In the genomic region with DNA sequence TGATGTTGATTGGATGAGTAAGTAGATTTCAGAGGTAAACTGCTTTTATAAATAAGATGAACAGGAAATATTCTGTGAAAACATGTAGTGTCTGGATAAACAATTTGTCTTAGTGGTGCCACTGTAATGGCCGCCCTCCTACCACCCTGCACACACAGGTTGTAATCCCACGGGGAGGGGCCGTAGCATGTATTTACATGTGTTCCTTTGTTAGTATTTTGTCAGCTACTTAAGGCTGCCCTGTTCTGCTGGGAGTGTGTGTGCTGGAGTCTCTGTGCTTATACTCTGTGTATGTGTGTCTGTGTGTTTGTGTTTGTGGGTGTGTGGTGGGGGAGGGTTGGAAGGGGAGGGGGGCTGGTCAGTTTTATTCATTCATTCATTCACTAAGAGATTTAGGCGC, we compare ENCODE assay signal across 15 cellular contexts. TPM values are rescaled to one million over a fixed set of nuclear protein-coding genes. Genes with fewer than 3 reads are reported as not detected.
A peak's percentile ranks its signal among the peaks of the same experiment; 100 is the strongest.
DNase-seq lines count a peak whose midpoint lies in the region; ATAC-seq, FAIRE-seq and TF ChIP-seq lines count a peak whose summit lies in the region.
"Had no signal": no experiment of that assay in that cellular context is flagged by ENCODE, and none has a peak within 500 bp of the region (broad histone marks: within the 10 kb centered on the region; RNA-seq: fewer than 3 reads in every experiment).

No MANE protein-coding gene starts in this region.

- H3K9me3 Mint-ChIP-seq in stimulated activated naive CD8-positive, alpha-beta T cell treated with anti-CD3 and anti-CD28 coated beads, Interleukin-15, Interleukin-2, amounts not matched to agents 100 ng/mL and 50 ng/mL, for 24 hours = no peaks in the 10 kb centered on the region
- no peaks in the 10 kb centered on the region for H3K9me3 Mint-ChIP-seq in activated CD8-positive, alpha-beta T cell treated with anti-CD3 and anti-CD28 coated beads for 36 hours

- H3K79me2 ChIP-seq in SK-N-SH (ENCODE audit: insufficient read depth) = peaks cover 30% of the 10 kb centered on the region; the same call in 1 of the 2 replicates

- H3F3A ChIP-seq in SK-N-SH (replicated peaks; ENCODE audit: insufficient read depth) = peaks cover 9% of the 10 kb centered on the region

- H3K9ac ChIP-seq in kidney (ENCODE audit: low read length in 2 of 2) = peak overlapping the region in 1 of 2 donors; percentile 4
- no peak overlapping the region for H3K9ac ChIP-seq in SK-N-SH

- H3K4me1 Mint-ChIP-seq in stimulated activated naive CD8-positive, alpha-beta T cell treated with anti-CD3 and anti-CD28 coated beads, Interleukin-15, Interleukin-2, amounts not matched to agents 100 ng/mL and 50 ng/mL, for 24 hours (ENCODE audit: low read depth) = peaks cover 74% of the 10 kb centered on the region
- H3K4me1 Mint-ChIP-seq in activated CD8-positive, alpha-beta T cell treated with anti-CD3 and anti-CD28 coated beads for 36 hours (ENCODE audit: low read depth) = peaks cover 71% of the 10 kb centered on the region

- no peak overlapping the region for H2AFZ ChIP-seq in SK-N-SH (ENCODE audit: low read depth)

- TF ChIP-seq EP300 in SK-N-SH (IDR thresholded peaks at IDR 0.05; ENCODE audit: borderline replicate concordance in 1 of 2, low read depth in 1 of 2, low read length in 1 of 2) = no peak

- no peak overlapping the region for H3K4me2 ChIP-seq in SK-N-SH

- CTCF ChIA-PET in activated CD8-positive, alpha-beta T cell treated with anti-CD3 and anti-CD28 coated beads for 36 hours (lab: Charles Lee) = interaction anchor here (1.9 kb wide), 1 partner anchor 30 kb away, joined by 7 read pairs; no protein-coding TSS in a partner anchor
- CTCF ChIA-PET in SK-N-SH (lab: Yijun Ruan, JAX) = interaction anchor here (1.8 kb wide), 1 partner anchor 29 kb away, joined by 5 read pairs; no protein-coding TSS in a partner anchor

- H3K9me3 ChIP-seq in kidney (ENCODE audit: control insufficient read depth in 1 of 2, low read length in 2 of 2) = no peaks in the 10 kb centered on the region
- no peaks in the 10 kb centered on the region for H3K9me3 ChIP-seq in SK-N-SH

- POLR2A ChIA-PET in activated CD8-positive, alpha-beta T cell treated with anti-CD3 and anti-CD28 coated beads for 36 hours (lab: Charles Lee) = no interaction called here
- POLR2A ChIA-PET in SK-N-SH (lab: Yijun Ruan, JAX) = no interaction called here

- no peak for TF ChIP-seq RAD21 in SK-N-SH (IDR thresholded peaks at IDR 0.05; ENCODE audit: low read length)

- H3K4me3 ChIP-seq in kidney (ENCODE audit: low read length in 2 of 2) = no peak overlapping the region
- H3K4me3 ChIP-seq in urinary bladder (ENCODE audit: low read depth, low read length) = no peak overlapping the region
- H3K4me3 ChIP-seq in SK-N-SH (ENCODE audit: low read depth in 2 of 2, low read length in 1 of 2) = no peak overlapping the region
- H3K4me3 ChIP-seq: lung had no signal

- H3K4me1 ChIP-seq in kidney (ENCODE audit: control insufficient read depth in 1 of 2, insufficient read depth in 1 of 2, low read depth in 1 of 2, low read length in 2 of 2) = peaks cover 23 to 60% of the 10 kb centered on the region in 2 donors
- H3K4me1 ChIP-seq in urinary bladder (ENCODE audit: insufficient read depth) = peaks cover 6% of the 10 kb centered on the region
- peaks cover 9 to 18% of the 10 kb centered on the region in 2 experiments; a peak in 3 of 4 replicates for H3K4me1 ChIP-seq in SK-N-SH (ENCODE audit: control insufficient read depth in 1 of 2, insufficient read depth in 2 of 2, low read depth in 1 of 2, low read length in 1 of 2)

- H3K36me3 ChIP-seq in kidney (ENCODE audit: control insufficient read depth in 1 of 2, insufficient read depth in 2 of 2, low read length in 2 of 2) (no peaks in the 10 kb centered on the region), urinary bladder (ENCODE audit: insufficient read depth) (no peaks in the 10 kb centered on the region), SK-N-SH (replicated peaks in 1 of 2; ENCODE audit: control insufficient read depth in 1 of 2, insufficient read depth in 2 of 2, low read length in 1 of 2) (no peaks in the 10 kb centered on the region)

- no peak overlapping the region for H3K4me3 Mint-ChIP-seq in stimulated activated naive CD8-positive, alpha-beta T cell treated with anti-CD3 and anti-CD28 coated beads, Interleukin-15, Interleukin-2, amounts not matched to agents 100 ng/mL and 50 ng/mL, for 24 hours
- H3K4me3 Mint-ChIP-seq in activated CD8-positive, alpha-beta T cell treated with anti-CD3 and anti-CD28 coated beads for 36 hours = no peak overlapping the region

- no peaks in the 10 kb centered on the region; the same call in 1 of the 2 replicates for H4K20me1 ChIP-seq in SK-N-SH (ENCODE audit: insufficient read depth)

- no peak for DNase-seq in stimulated activated naive CD8-positive, alpha-beta T cell treated with anti-CD3 and anti-CD28 coated beads, Interleukin-15, Interleukin-2, amounts not matched to agents 100 U/mL and 50 U/mL, for 24 hours
- DNase-seq in activated CD8-positive, alpha-beta T cell treated with anti-CD3 and anti-CD28 coated beads for 36 hours = peak; percentile 28
- no peak for DNase-seq in kidney
- DNase-seq in NCI-H524 (lab: John Stamatoyannopoulos, UW) = no peak
- no peak for DNase-seq in GM19238 (ENCODE audit: insufficient read length, low spot score)
- no peak for DNase-seq in SK-N-SH
- DNase-seq: activated T-cell treated with anti-CD3 and anti-CD28 coated beads, Interleukin-2, amount 50 U/mL, for 1 hour; Calu3; NCI-H1092 treated with DMSO at 0.1 percent for 48 hours; OCI-M1; T-helper 9 cell had no signal

- H3K9me2 ChIP-seq in SK-N-SH = no peaks in the 10 kb centered on the region

- no peaks in the 10 kb centered on the region for H3K36me3 Mint-ChIP-seq in stimulated activated naive CD8-positive, alpha-beta T cell treated with anti-CD3 and anti-CD28 coated beads, Interleukin-15, Interleukin-2, amounts not matched to agents 100 ng/mL and 50 ng/mL, for 24 hours (ENCODE audit: low read depth)
- peaks cover 5% of the 10 kb centered on the region for H3K36me3 Mint-ChIP-seq in activated CD8-positive, alpha-beta T cell treated with anti-CD3 and anti-CD28 coated beads for 36 hours (ENCODE audit: low read depth)

- H3K27ac ChIP-seq in kidney (ENCODE audit: low read depth in 2 of 2, low read length in 2 of 2) (peak overlapping the region; percentile 9 to 23), urinary bladder (ENCODE audit: low read depth) (peak overlapping the region; percentile 1), SK-N-SH (ENCODE audit: low read depth in 2 of 2, low read length in 1 of 2) (no peak overlapping the region)
- H3K27ac ChIP-seq: HL-60 had no signal

- peak overlapping the region; percentile 73 for H3K27ac Mint-ChIP-seq in stimulated activated naive CD8-positive, alpha-beta T cell treated with anti-CD3 and anti-CD28 coated beads, Interleukin-15, Interleukin-2, amounts not matched to agents 100 ng/mL and 50 ng/mL, for 24 hours
- peak overlapping the region; percentile 67 for H3K27ac Mint-ChIP-seq in activated CD8-positive, alpha-beta T cell treated with anti-CD3 and anti-CD28 coated beads for 36 hours

- WGBS in urinary bladder = 77% methylated on average over 4 of the region's 4 CpGs
- WGBS in SK-N-SH (ENCODE audit: low lambda C conversion rate) = 98% methylated on average over 4 of the region's 4 CpGs

- H3K27me3 ChIP-seq in SK-N-SH (ENCODE audit: insufficient read depth) = no peaks in the 10 kb centered on the region

- no peak for FAIRE-seq in kidney (lab: Jason Lieb, UNC)

- intact Hi-C loops in activated CD8-positive, alpha-beta T cell treated with anti-CD3 and anti-CD28 coated beads for 36 hours (cut with micrococcal nuclease) = no loop called here
- intact Hi-C loops in kidney (cut with DNase I) = no loop called here

- no peaks in the 10 kb centered on the region for H3K27me3 Mint-ChIP-seq in stimulated activated naive CD8-positive, alpha-beta T cell treated with anti-CD3 and anti-CD28 coated beads, Interleukin-15, Interleukin-2, amounts not matched to agents 100 ng/mL and 50 ng/mL, for 24 hours
- no peaks in the 10 kb centered on the region for H3K27me3 Mint-ChIP-seq in activated CD8-positive, alpha-beta T cell treated with anti-CD3 and anti-CD28 coated beads for 36 hours

- no peak for TF ChIP-seq CTCF in activated CD8-positive, alpha-beta T cell treated with anti-CD3 and anti-CD28 coated beads for 36 hours (IDR thresholded peaks at IDR 0.05)
- no peak for TF ChIP-seq CTCF in kidney (IDR thresholded peaks at IDR 0.05; ENCODE audit: borderline replicate concordance, extremely low read depth, insufficient read depth)
- no peak for TF ChIP-seq CTCF in SK-N-SH (IDR thresholded peaks at IDR 0.05)

- no peak for ATAC-seq in stimulated activated naive CD8-positive, alpha-beta T cell treated with anti-CD3 and anti-CD28 coated beads, Interleukin-15, Interleukin-2, amounts not matched to agents 100 U/mL and 50 U/mL, for 24 hours
- no peak for ATAC-seq in activated CD8-positive, alpha-beta T cell treated with anti-CD3 and anti-CD28 coated beads for 36 hours

TF ChIP-seq in SK-N-SH, 30 proteins besides CTCF, POLR2A, EP300 and RAD21 (continues in another document):
- no peak for TF ChIP-seq FOXM1 (IDR thresholded peaks at IDR 0.05; ENCODE audit: low read depth)
- no peak for TF ChIP-seq RFX5 (IDR thresholded peaks at IDR 0.05; ENCODE audit: low read length)

RNA-seq across cellular contexts. Expression of a gene that starts 5.1 kb away (rescaled TPM):
- 10 to 100 TPM; 10.8 to 11.0 TPM for total RNA-seq in activated CD8-positive, alpha-beta T cell treated with anti-CD3 and anti-CD28 coated beads for 36 hours
- 31.3 TPM for total RNA-seq in kidney
- polyA plus RNA-seq in kidney (ENCODE audit: insufficient read depth, low read depth, low replicate concordance) = 7.0 TPM
- total RNA-seq in urinary bladder = 10.3 TPM
- 22.5 TPM for polyA plus RNA-seq in urinary bladder
- polyA plus RNA-seq in SK-N-SH (2012; rRNA removed) = 2.6 and 2.8 TPM in 2 replicates
- polyA plus RNA-seq in SK-N-SH (2012; cell fraction: cytosol; rRNA removed) = 2.5 and 3.0 TPM in 2 replicates
- polyA plus RNA-seq in SK-N-SH (2012; cell fraction: nucleus; rRNA removed) = 3.4 and 3.5 TPM in 2 replicates

RNA-seq across cellular contexts. Expression of a gene that starts 6.7 kb away (rescaled TPM):
- total RNA-seq in activated CD8-positive, alpha-beta T cell treated with anti-CD3 and anti-CD28 coated beads for 36 hours = 10 to 100 TPM; 20.0 to 21.1 TPM
- 36.8 TPM for total RNA-seq in kidney
- polyA plus RNA-seq in kidney (ENCODE audit: insufficient read depth, low read depth, low replicate concordance) = 21.1 TPM
- 20.8 TPM for total RNA-seq in urinary bladder
- 23.9 TPM for polyA plus RNA-seq in urinary bladder
- 20.7 and 27.1 TPM in 2 replicates for polyA plus RNA-seq in SK-N-SH (2012; rRNA removed)
- 21.0 and 23.2 TPM in 2 replicates for polyA plus RNA-seq in SK-N-SH (2012; cell fraction: cytosol; rRNA removed)
- 39.3 and 40.7 TPM in 2 replicates for polyA plus RNA-seq in SK-N-SH (2012; cell fraction: nucleus; rRNA removed)

Comparison
In these comparisons a context has a peak if more than half of its experiments do, and no peak if none do; other contexts are left out.
1. H3K27ac ChIP-seq: peak in kidney (2 of 2) and urinary bladder (single experiment); none in SK-N-SH (0 of 2).